19 cellular contexts compared by ENCODE assay signal in the genomic region with DNA sequence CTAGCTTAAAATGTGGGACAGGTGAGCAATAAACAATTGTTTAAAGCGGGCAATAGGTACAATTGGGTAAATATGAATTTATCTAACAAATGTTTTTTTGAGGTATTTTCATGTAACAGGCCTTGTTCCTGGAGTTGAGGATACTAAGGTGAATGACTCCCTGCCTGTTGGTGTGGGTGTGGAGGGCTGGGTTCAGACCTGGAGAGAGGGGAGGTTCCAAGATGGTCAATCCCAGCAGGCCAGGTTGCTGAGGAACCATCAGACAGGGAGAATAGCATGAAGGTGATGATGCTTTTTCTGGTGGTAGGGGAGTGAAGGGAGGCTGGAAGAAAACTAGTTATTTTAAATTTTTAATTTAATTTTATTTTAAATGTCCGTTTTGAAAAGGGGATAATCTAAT. TPM values are rescaled to one million over a fixed set of nuclear protein-coding genes. Genes with fewer than 3 reads are reported as not detected.
DNase-seq lines count a peak whose midpoint lies in the region; TF ChIP-seq lines count a peak whose summit lies in the region.
"Had no signal": no experiment of that assay in that cellular context is flagged by ENCODE, and none has a peak within 500 bp of the region (broad histone marks: within the 10 kb centered on the region; RNA-seq: fewer than 3 reads in every experiment).

No MANE protein-coding gene starts in this region.

- intact Hi-C loops in activated naive CD4-positive, alpha-beta T cell treated with anti-CD3 and anti-CD28 coated beads for 36 hours (cut with micrococcal nuclease), result loop anchor here (5.0 kb wide), 1 partner anchor 499 kb away; a partner anchor contains a TSS

- H3K4me1 Mint-ChIP-seq in activated naive CD4-positive, alpha-beta T cell treated with anti-CD3 and anti-CD28 coated beads for 36 hours (ENCODE audit: low read depth), result peaks cover 77% of the 10 kb centered on the region
- H3K4me1 Mint-ChIP-seq in activated naive CD8-positive, alpha-beta T cell treated with anti-CD3 and anti-CD28 coated beads for 36 hours, result peaks cover 77% of the 10 kb centered on the region

- H3K9me3 ChIP-seq in smooth muscle cell (replicated peaks; ENCODE audit: low read depth), result no peaks in the 10 kb centered on the region
- H3K9me3 ChIP-seq: BLaER1 treated with 17β-estradiol and CSF1 and Interleukin-3, amounts not matched to agents 10 nM and 100 nM; MG63; right lobe of liver had no signal

- H3K79me2 ChIP-seq in smooth muscle cell (ENCODE audit: low read depth), result peaks cover 10% of the 10 kb centered on the region

- H3K36me3 ChIP-seq in smooth muscle cell (ENCODE audit: low read depth) (no peaks in the 10 kb centered on the region), H7 (replicated peaks; ENCODE audit: control insufficient read depth, insufficient read depth, low read length) (no peaks in the 10 kb centered on the region)
- H3K36me3 ChIP-seq: MG63, right lobe of liver had no signal

- H3K4me3 ChIP-seq in smooth muscle cell (no peak overlapping the region), H7 (ENCODE audit: insufficient read depth, low read depth, low read length) (no peak overlapping the region)
- H3K4me3 ChIP-seq: BLaER1 treated with 17β-estradiol and CSF1 and Interleukin-3, amounts not matched to agents 10 nM and 100 nM; dorsolateral prefrontal cortex; MG63; right lobe of liver had no signal

- no peaks in the 10 kb centered on the region for H3K27me3 Mint-ChIP-seq in activated naive CD4-positive, alpha-beta T cell treated with anti-CD3 and anti-CD28 coated beads for 36 hours (ENCODE audit: low read depth)
- H3K27me3 Mint-ChIP-seq in activated naive CD8-positive, alpha-beta T cell treated with anti-CD3 and anti-CD28 coated beads for 36 hours, result no peaks in the 10 kb centered on the region
- H3K27me3 Mint-ChIP-seq: naive B cell had no signal

- H3K27ac Mint-ChIP-seq in activated naive CD4-positive, alpha-beta T cell treated with anti-CD3 and anti-CD28 coated beads for 36 hours, result peak overlapping the region; percentile 57
- H3K27ac Mint-ChIP-seq in activated naive CD8-positive, alpha-beta T cell treated with anti-CD3 and anti-CD28 coated beads for 36 hours, result peak overlapping the region; percentile 80

- no peak for DNase-seq in activated naive CD4-positive, alpha-beta T cell treated with anti-CD3 and anti-CD28 coated beads for 36 hours
- DNase-seq in activated naive CD4-positive, alpha-beta T cell treated with anti-CD3 and anti-CD28 coated beads, Interleukin-2, amount 50 U/mL, for 16 hours, result no peak
- DNase-seq in NCI-H69 (lab: John Stamatoyannopoulos, UW), result peak; percentile 6
- no peak for DNase-seq in activated naive CD8-positive, alpha-beta T cell treated with anti-CD3 and anti-CD28 coated beads for 36 hours
- DNase-seq in smooth muscle cell (lab: John Stamatoyannopoulos, UW; ENCODE audit: unreplicated experiment), result no peak
- DNase-seq in HuH-7.5 (ENCODE audit: low spot score), result no peak
- no peak for DNase-seq in H7
- DNase-seq in medulla oblongata (ENCODE audit: extremely low spot score), result no peak
- DNase-seq: aorta; caudate nucleus; dorsolateral prefrontal cortex; glutamatergic neuron; left colon; MG63; naive B cell; NCI-H1417; NK-92 treated with Interleukin-12 subunit alpha and Interleukin-12 subunit beta, amount 100 ng/mL, for 24 hours; right lobe of liver had no signal

- H3K4me3 Mint-ChIP-seq in activated naive CD4-positive, alpha-beta T cell treated with anti-CD3 and anti-CD28 coated beads for 36 hours, result no peak overlapping the region
- H3K4me3 Mint-ChIP-seq in activated naive CD8-positive, alpha-beta T cell treated with anti-CD3 and anti-CD28 coated beads for 36 hours, result no peak overlapping the region

- peak overlapping the region; percentile 73 for H3K27ac ChIP-seq in smooth muscle cell (ENCODE audit: low read depth)
- H3K27ac ChIP-seq: dorsolateral prefrontal cortex, right lobe of liver had no signal

- WGBS in smooth muscle cell (ENCODE audit: low lambda C conversion rate), result 89% methylated on average over 2 of the region's 2 CpGs

- H3K9me3 Mint-ChIP-seq in activated naive CD4-positive, alpha-beta T cell treated with anti-CD3 and anti-CD28 coated beads for 36 hours, result no peaks in the 10 kb centered on the region
- peaks cover 5% of the 10 kb centered on the region for H3K9me3 Mint-ChIP-seq in activated naive CD8-positive, alpha-beta T cell treated with anti-CD3 and anti-CD28 coated beads for 36 hours

- H3K36me3 Mint-ChIP-seq in activated naive CD4-positive, alpha-beta T cell treated with anti-CD3 and anti-CD28 coated beads for 36 hours (ENCODE audit: low read depth), result peaks cover 2% of the 10 kb centered on the region
- peaks cover 47% of the 10 kb centered on the region for H3K36me3 Mint-ChIP-seq in activated naive CD8-positive, alpha-beta T cell treated with anti-CD3 and anti-CD28 coated beads for 36 hours

- peak overlapping the region; percentile 8 for H3K9ac ChIP-seq in smooth muscle cell (ENCODE audit: low read depth)
- H3K9ac ChIP-seq: BLaER1 treated with 17β-estradiol and CSF1 and Interleukin-3, amounts not matched to agents 10 nM and 100 nM had no signal

- H3K27me3 ChIP-seq in smooth muscle cell (ENCODE audit: low read depth) (no peaks in the 10 kb centered on the region), H7 (ENCODE audit: control insufficient read depth, insufficient read depth, low read length) (no peaks in the 10 kb centered on the region)
- H3K27me3 ChIP-seq: BLaER1 treated with 17β-estradiol and CSF1 and Interleukin-3, amounts not matched to agents 10 nM and 100 nM; dorsolateral prefrontal cortex; MG63; right lobe of liver had no signal

- no peak overlapping the region for H2AFZ ChIP-seq in smooth muscle cell (ENCODE audit: low read depth)

- no peaks in the 10 kb centered on the region for H4K20me1 ChIP-seq in smooth muscle cell (ENCODE audit: low read depth)
- H4K20me1 ChIP-seq: BLaER1 treated with 17β-estradiol and CSF1 and Interleukin-3, amounts not matched to agents 10 nM and 100 nM had no signal

- no peak for TF ChIP-seq CTCF in smooth muscle cell (IDR thresholded peaks at IDR 0.05; ENCODE audit: borderline replicate concordance, insufficient read depth, poor library complexity, severe bottlenecking)

- CTCF ChIA-PET in activated naive CD4-positive, alpha-beta T cell treated with anti-CD3 and anti-CD28 coated beads for 36 hours (lab: Charles Lee), result no interaction called here

- H3K4me2 ChIP-seq in smooth muscle cell, result no peak overlapping the region

- peaks cover 5% of the 10 kb centered on the region for H3K4me1 ChIP-seq in smooth muscle cell (ENCODE audit: low read depth)
- H3K4me1 ChIP-seq: right lobe of liver had no signal

- no peaks in the 10 kb centered on the region for H3F3A ChIP-seq in smooth muscle cell (ENCODE audit: low read depth)

RNA-seq across cellular contexts. Expression of a gene that starts 46.3 kb away (rescaled TPM):
- total RNA-seq in activated naive CD4-positive, alpha-beta T cell treated with anti-CD3 and anti-CD28 coated beads for 36 hours, result 10 to 100 TPM; 10.1 to 13.1 TPM
- 10 to 100 TPM in 1 of 2 experiments, 1 to 10 TPM in 1; 9.5 to 11.2 TPM for total RNA-seq in activated naive CD8-positive, alpha-beta T cell treated with anti-CD3 and anti-CD28 coated beads for 36 hours
- total RNA-seq in smooth muscle cell, result 8.1 and 15.9 TPM in 2 replicates
- polyA plus RNA-seq in smooth muscle cell, result 2.8 and 9.1 TPM in 2 replicates
- total RNA-seq in H7 (2014; rRNA removed; shearing (Covaris generic)), result 12.2 and 15.1 TPM in 2 replicates
